In genomic region chr7:47819054-47819920, GRCh38 we compare ENCODE assay signal across 8 cellular contexts.
A peak's percentile ranks its signal among the peaks of the same experiment; 100 is the strongest.
DNase-seq lines count a peak whose midpoint lies in the region; ATAC-seq and TF ChIP-seq lines count a peak whose summit lies in the region.

No MANE protein-coding gene starts in this region.

- H3K4me2 ChIP-seq in GM23248 (ENCODE audit: unreplicated experiment), result no peak overlapping the region

- TF ChIP-seq POLR2A in tibial nerve (IDR thresholded peaks at IDR 0.05), result no peak

- H3K9me3 ChIP-seq in GM23248 (ENCODE audit: low read depth) (no peaks in the 10 kb centered on the region), tibial nerve (no peaks in the 10 kb centered on the region)

- H3K4me1 ChIP-seq in GM23248 (ENCODE audit: insufficient read depth) (peaks cover 12% of the 10 kb centered on the region; the same call in 1 of the 2 replicates), tibial nerve (peaks cover 0 to 30% (median 0%) of the 10 kb centered on the region in 4 donors)

- H2AFZ ChIP-seq in GM23248, result no peak overlapping the region

- H3K9ac ChIP-seq in GM23248, result no peak overlapping the region

- ATAC-seq in HG02623 (IDR thresholded peaks at IDR 0.05; ENCODE audit: unreplicated experiment), result no peak

- H3K27me3 ChIP-seq in GM23248 (replicated peaks; ENCODE audit: insufficient read depth) (no peaks in the 10 kb centered on the region), tibial nerve (no peaks in the 10 kb centered on the region)

- 0 out of 2 replicates have a peak, but pooled peaks cover 10% of the 10 kb centered on the region for H3F3A ChIP-seq in GM23248 (ENCODE audit: insufficient read depth)

- WGBS in GM23248 (ENCODE audit: low coverage in 1 of 2, low lambda C conversion rate in 2 of 2, missing lambda C conversion rate in 2 of 2), 2 experiments, result 49 to 50% methylated on average over 6 of the region's 6 CpGs
- 52 to 59% methylated on average over 6 of the region's 6 CpGs for WGBS in tibial nerve, 2 donors

- H4K20me1 ChIP-seq in GM23248 (ENCODE audit: insufficient read depth), result no peaks in the 10 kb centered on the region

- DNase-seq in Caki2 (ENCODE audit: low read depth) (peak; percentile 72), GM23248 (peak; percentile 83), NCI-H2107 treated with DMSO at 0.1 percent for 48 hours (lab: John Stamatoyannopoulos, UW; ENCODE audit: unreplicated experiment) (peak; percentile 45), epithelial cell of proximal tubule (ENCODE audit: low read depth) (no peak), middle frontal gyrus (ENCODE audit: extremely low spot score, low spot score) (peak; percentile 76), tibial nerve (ENCODE audit: low spot score in 2 of 2) (peak; percentile 68 to 91)
- peak; percentile 56 to 64 for DNase-seq in activated CD4-positive, alpha-beta T cell treated with anti-CD3 and anti-CD28 coated beads, Interleukin-2, amount 50 U/mL, for 48 hours

- no peaks in the 10 kb centered on the region for H3K79me2 ChIP-seq in GM23248 (ENCODE audit: insufficient read depth)

- no peak overlapping the region for H3K27ac ChIP-seq in GM23248
- H3K27ac ChIP-seq in tibial nerve, result peak overlapping the region in 1 of 4 donors; percentile 56

- no peak overlapping the region for H3K4me3 ChIP-seq in GM23248
- no peak overlapping the region for H3K4me3 ChIP-seq in epithelial cell of proximal tubule (ENCODE audit: low read depth, low read length)
- H3K4me3 ChIP-seq in tibial nerve, result no peak overlapping the region

- H3K9me2 ChIP-seq in GM23248 (ENCODE audit: insufficient read depth), result no peaks in the 10 kb centered on the region

- H3K36me3 ChIP-seq in GM23248 (ENCODE audit: low read depth) (no peaks in the 10 kb centered on the region), tibial nerve (no peaks in the 10 kb centered on the region)

- peak; percentile 99 for TF ChIP-seq CTCF in epithelial cell of proximal tubule (conservative IDR thresholded peaks at IDR 0.05; ENCODE audit: low read depth, low read length)
- TF ChIP-seq CTCF in tibial nerve (IDR thresholded peaks at IDR 0.05), result peak; percentile 83 to 92 (median 91)

- peak; percentile 27 to 39 for TF ChIP-seq EP300 in tibial nerve (IDR thresholded peaks at IDR 0.05)

- in situ Hi-C loops in Caki2 (cut with HindIII; ENCODE audit: low pct_unique_long_range_greater_than_20kb, low sequenced_read_pairs), result no loop called here
- in situ Hi-C loops in GM23248 (cut with MboI), result loop anchor here (10.0 to 25.0 kb wide), 2 partner anchors 384 to 1932 kb away; partner anchors contain the start of gene IGFBP1
